8 cellular contexts compared by ENCODE assay signal in the genomic region with DNA sequence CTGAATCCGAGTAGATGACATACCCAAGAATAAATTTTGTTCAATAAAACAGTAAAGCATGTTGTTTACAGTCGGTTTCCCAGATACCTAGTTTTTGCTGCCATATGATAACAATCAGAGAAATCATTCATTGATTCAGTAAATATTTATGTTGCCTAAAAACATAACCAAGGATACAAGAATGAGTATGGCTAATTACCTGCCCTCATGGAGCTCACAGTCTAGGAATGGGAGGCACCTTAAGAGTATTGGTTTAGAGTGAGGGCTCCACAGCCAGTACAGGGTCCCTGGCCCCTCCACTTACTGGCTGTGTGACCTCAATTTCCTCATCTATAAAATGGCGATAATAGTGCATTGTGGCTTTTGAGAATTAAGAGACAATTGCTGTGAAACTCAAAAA. TPM values are rescaled to one million over a fixed set of nuclear protein-coding genes. Genes with fewer than 3 reads are reported as not detected.
DNase-seq lines count a peak whose midpoint lies in the region; ATAC-seq and TF ChIP-seq lines count a peak whose summit lies in the region.
"Had no signal": no experiment of that assay in that cellular context is flagged by ENCODE, and none has a peak within 500 bp of the region (broad histone marks: within the 10 kb centered on the region; RNA-seq: fewer than 3 reads in every experiment).

No MANE protein-coding gene starts in this region.

- no peak for TF ChIP-seq CTCF in HFFc6 (IDR thresholded peaks at IDR 0.05)

- peak overlapping the region; percentile 99 for H3K27ac Mint-ChIP-seq in HFFc6
- peak overlapping the region; percentile 96 for H3K27ac Mint-ChIP-seq in activated T-helper 1 cell treated with anti-CD3 and anti-CD28 coated beads, Interleukin-12 subunit alpha, Interleukin-12 subunit beta, Interleukin-2, Interleukin-4 antibody, amounts not matched to agents 30 ng/mL and 10 ng/mL and 1 ng/mL, durations not matched to agents 14 hours and 24 hours and 36 hours
- H3K27ac Mint-ChIP-seq in stimulated activated memory B cell treated with anti-CD40 and anti-IgM and Interleukin-4, amounts not matched to agents 10 μg/mL and 1 μg/mL and 100 μg/mL, for 72 hours = peak overlapping the region; percentile 99

- peaks cover 52% of the 10 kb centered on the region for H3K36me3 Mint-ChIP-seq in HFFc6 (ENCODE audit: low read depth)
- H3K36me3 Mint-ChIP-seq in activated T-helper 1 cell treated with anti-CD3 and anti-CD28 coated beads, Interleukin-12 subunit alpha, Interleukin-12 subunit beta, Interleukin-2, Interleukin-4 antibody, amounts not matched to agents 30 ng/mL and 10 ng/mL and 1 ng/mL, durations not matched to agents 14 hours and 24 hours and 36 hours (ENCODE audit: low read depth) = peaks cover 40% of the 10 kb centered on the region
- peaks cover 42% of the 10 kb centered on the region for H3K36me3 Mint-ChIP-seq in stimulated activated memory B cell treated with anti-CD40 and anti-IgM and Interleukin-4, amounts not matched to agents 10 μg/mL and 1 μg/mL and 100 μg/mL, for 72 hours

- H3K9me3 ChIP-seq in iPS-18c (ENCODE audit: control insufficient read depth, insufficient read depth, low read length) = no peaks in the 10 kb centered on the region

- peak overlapping the region; percentile 100 for H3K4me3 Mint-ChIP-seq in HFFc6
- peak overlapping the region; percentile 100 for H3K4me3 Mint-ChIP-seq in activated T-helper 1 cell treated with anti-CD3 and anti-CD28 coated beads, Interleukin-12 subunit alpha, Interleukin-12 subunit beta, Interleukin-2, Interleukin-4 antibody, amounts not matched to agents 30 ng/mL and 10 ng/mL and 1 ng/mL, durations not matched to agents 14 hours and 24 hours and 36 hours
- peak overlapping the region; percentile 100 for H3K4me3 Mint-ChIP-seq in stimulated activated memory B cell treated with anti-CD40 and anti-IgM and Interleukin-4, amounts not matched to agents 10 μg/mL and 1 μg/mL and 100 μg/mL, for 72 hours

- no peak for DNase-seq in HFFc6
- DNase-seq in activated T-helper 1 cell treated with anti-CD3 and anti-CD28 coated beads, Interleukin-12 subunit alpha, Interleukin-12 subunit beta, Interleukin-2, Interleukin-4 antibody, amounts not matched to agents 30 ng/mL and 10 ng/mL and 1 ng/mL, durations not matched to agents 14 hours and 24 hours and 36 hours (ENCODE audit: low spot score) = no peak
- no peak for DNase-seq in SW480 (ENCODE audit: low spot score)
- DNase-seq in NCI-H69 (lab: John Stamatoyannopoulos, UW) = no peak
- DNase-seq in activated CD8-positive, alpha-beta memory T cell treated with anti-CD3 and anti-CD28 coated beads, Interleukin-2, amount 50 U/mL, for 48 hours = no peak

- ATAC-seq in stimulated activated memory B cell treated with anti-CD40 and anti-IgM and Interleukin-4, amounts not matched to agents 10 μg/mL and 1 μg/mL and 100 μg/mL, for 72 hours = no peak

- H3K9me3 Mint-ChIP-seq in HFFc6 = no peaks in the 10 kb centered on the region
- no peaks in the 10 kb centered on the region for H3K9me3 Mint-ChIP-seq in activated T-helper 1 cell treated with anti-CD3 and anti-CD28 coated beads, Interleukin-12 subunit alpha, Interleukin-12 subunit beta, Interleukin-2, Interleukin-4 antibody, amounts not matched to agents 30 ng/mL and 10 ng/mL and 1 ng/mL, durations not matched to agents 14 hours and 24 hours and 36 hours
- no peaks in the 10 kb centered on the region for H3K9me3 Mint-ChIP-seq in stimulated activated memory B cell treated with anti-CD40 and anti-IgM and Interleukin-4, amounts not matched to agents 10 μg/mL and 1 μg/mL and 100 μg/mL, for 72 hours

- intact Hi-C loops in activated T-helper 1 cell treated with anti-CD3 and anti-CD28 coated beads, Interleukin-12 subunit alpha, Interleukin-12 subunit beta, Interleukin-2, Interleukin-4 antibody, amounts not matched to agents 30 ng/mL and 10 ng/mL and 1 ng/mL, durations not matched to agents 14 hours and 24 hours and 36 hours (cut with micrococcal nuclease) = no loop called here

- peaks cover 8% of the 10 kb centered on the region for H3K27me3 Mint-ChIP-seq in HFFc6 (ENCODE audit: insufficient read depth)
- H3K27me3 Mint-ChIP-seq in activated T-helper 1 cell treated with anti-CD3 and anti-CD28 coated beads, Interleukin-12 subunit alpha, Interleukin-12 subunit beta, Interleukin-2, Interleukin-4 antibody, amounts not matched to agents 30 ng/mL and 10 ng/mL and 1 ng/mL, durations not matched to agents 14 hours and 24 hours and 36 hours (ENCODE audit: insufficient read depth) = no peaks in the 10 kb centered on the region
- no peaks in the 10 kb centered on the region for H3K27me3 Mint-ChIP-seq in stimulated activated memory B cell treated with anti-CD40 and anti-IgM and Interleukin-4, amounts not matched to agents 10 μg/mL and 1 μg/mL and 100 μg/mL, for 72 hours

- H3K4me1 Mint-ChIP-seq in HFFc6 (ENCODE audit: low read depth) = peaks cover 44% of the 10 kb centered on the region
- H3K4me1 Mint-ChIP-seq in activated T-helper 1 cell treated with anti-CD3 and anti-CD28 coated beads, Interleukin-12 subunit alpha, Interleukin-12 subunit beta, Interleukin-2, Interleukin-4 antibody, amounts not matched to agents 30 ng/mL and 10 ng/mL and 1 ng/mL, durations not matched to agents 14 hours and 24 hours and 36 hours (ENCODE audit: low read depth) = peaks cover 81% of the 10 kb centered on the region
- H3K4me1 Mint-ChIP-seq in stimulated activated memory B cell treated with anti-CD40 and anti-IgM and Interleukin-4, amounts not matched to agents 10 μg/mL and 1 μg/mL and 100 μg/mL, for 72 hours = peaks cover 65% of the 10 kb centered on the region

- peak overlapping the region; percentile 83 for H3K4me3 ChIP-seq in iPS-18c (ENCODE audit: insufficient read depth, low read depth, low read length)

RNA-seq across cellular contexts. Expression of gene ATP5PB, which starts 0.9 kb away (rescaled TPM):
- 100 to 1,000 TPM; 253 to 293 (median 285) TPM for total RNA-seq in HFFc6 (2021; fragmentation: NEBNext Ultra II Directional; extraction: Animal tissue kit (Norgen Biotek cat#: 25700))
- total RNA-seq in activated T-helper 1 cell treated with anti-CD3 and anti-CD28 coated beads, Interleukin-12 subunit alpha, Interleukin-12 subunit beta, Interleukin-2, Interleukin-4 antibody, amounts not matched to agents 30 ng/mL and 10 ng/mL and 1 ng/mL, durations not matched to agents 14 hours and 24 hours and 36 hours = 280 and 282 TPM in 2 replicates

RNA-seq across cellular contexts. Expression of gene WDR77, which starts 1.1 kb away (rescaled TPM):
- total RNA-seq in HFFc6 (2021; fragmentation: NEBNext Ultra II Directional; extraction: Animal tissue kit (Norgen Biotek cat#: 25700)) = 10 to 100 TPM; 42.5 to 53.7 (median 47.7) TPM
- total RNA-seq in activated T-helper 1 cell treated with anti-CD3 and anti-CD28 coated beads, Interleukin-12 subunit alpha, Interleukin-12 subunit beta, Interleukin-2, Interleukin-4 antibody, amounts not matched to agents 30 ng/mL and 10 ng/mL and 1 ng/mL, durations not matched to agents 14 hours and 24 hours and 36 hours = 61.3 and 62.5 TPM in 2 replicates

RNA-seq across cellular contexts. Expression of gene OVGP1, which starts 22.6 kb away (rescaled TPM):
- under 1 TPM in 5 of 6 experiments, not detected in 1; 0.09 to 0.74 (median 0.14) TPM for total RNA-seq in HFFc6 (2021; fragmentation: NEBNext Ultra II Directional; extraction: Animal tissue kit (Norgen Biotek cat#: 25700))
- total RNA-seq in activated T-helper 1 cell treated with anti-CD3 and anti-CD28 coated beads, Interleukin-12 subunit alpha, Interleukin-12 subunit beta, Interleukin-2, Interleukin-4 antibody, amounts not matched to agents 30 ng/mL and 10 ng/mL and 1 ng/mL, durations not matched to agents 14 hours and 24 hours and 36 hours = 0.49 TPM in 2 replicates

RNA-seq across cellular contexts. Expression of gene C1orf162, which starts 23.6 kb away (rescaled TPM):
- total RNA-seq in HFFc6 (2021; fragmentation: NEBNext Ultra II Directional; extraction: Animal tissue kit (Norgen Biotek cat#: 25700)) = under 1 TPM in 2 of 6 experiments, not detected in 4; 0.33 to 0.52 TPM
- 0.70 and 1.3 TPM in 2 replicates for total RNA-seq in activated T-helper 1 cell treated with anti-CD3 and anti-CD28 coated beads, Interleukin-12 subunit alpha, Interleukin-12 subunit beta, Interleukin-2, Interleukin-4 antibody, amounts not matched to agents 30 ng/mL and 10 ng/mL and 1 ng/mL, durations not matched to agents 14 hours and 24 hours and 36 hours

RNA-seq across cellular contexts. Expression of gene ADORA3, which starts 53.2 kb away (rescaled TPM):
- not detected for total RNA-seq in HFFc6 (2021; fragmentation: NEBNext Ultra II Directional; extraction: Animal tissue kit (Norgen Biotek cat#: 25700))
- 0.10 and 0.20 TPM in 2 replicates for total RNA-seq in activated T-helper 1 cell treated with anti-CD3 and anti-CD28 coated beads, Interleukin-12 subunit alpha, Interleukin-12 subunit beta, Interleukin-2, Interleukin-4 antibody, amounts not matched to agents 30 ng/mL and 10 ng/mL and 1 ng/mL, durations not matched to agents 14 hours and 24 hours and 36 hours
- total RNA-seq: pulmonary artery endothelial cell had no signal
